21 cellular contexts compared by ENCODE assay signal in genomic region chr9:120110520-120110919, GRCh38.
DNase-seq lines count a peak whose midpoint lies in the region; ATAC-seq and TF ChIP-seq lines count a peak whose summit lies in the region.
"Had no signal": no experiment of that assay in that cellular context is flagged by ENCODE, and none has a peak within 500 bp of the region (broad histone marks: within the 10 kb centered on the region; RNA-seq: fewer than 3 reads in every experiment).

No MANE protein-coding gene starts in this region.

- H3K9me3 ChIP-seq in sigmoid colon, result no peaks in the 10 kb centered on the region
- H3K9me3 ChIP-seq: SJSA1 had no signal

- no peaks in the 10 kb centered on the region for H3K4me1 ChIP-seq in sigmoid colon
- H3K4me1 ChIP-seq: SJSA1 had no signal

- no peaks in the 10 kb centered on the region for H3K36me3 ChIP-seq in sigmoid colon
- H3K36me3 ChIP-seq: SJSA1 had no signal

- no peaks in the 10 kb centered on the region for H3K36me3 Mint-ChIP-seq in activated naive CD8-positive, alpha-beta T cell treated with anti-CD3 and anti-CD28 coated beads, Interleukin-2, amount 50 U/mL, for 24 hours (ENCODE audit: low read depth)
- H3K36me3 Mint-ChIP-seq: CD8-positive, alpha-beta memory T cell had no signal

- no peak for ATAC-seq in activated naive CD8-positive, alpha-beta T cell treated with anti-CD3 and anti-CD28 coated beads, Interleukin-2, amount 50 U/mL, for 24 hours
- ATAC-seq: HCT116 had no signal

- H3K27ac ChIP-seq in VCaP (peak overlapping the region; percentile 80), sigmoid colon (no peak overlapping the region)
- H3K27ac ChIP-seq: HL-60, SJSA1 had no signal

- intact Hi-C loops in sigmoid colon (cut with DNase I), result no loop called here

- no peak overlapping the region for H3K4me3 ChIP-seq in sigmoid colon
- H3K4me3 ChIP-seq: SJSA1 had no signal

- no peak for TF ChIP-seq POLR2A in sigmoid colon (IDR thresholded peaks at IDR 0.05)

- H3K4me3 Mint-ChIP-seq in activated naive CD8-positive, alpha-beta T cell treated with anti-CD3 and anti-CD28 coated beads, Interleukin-2, amount 50 U/mL, for 24 hours, result no peak overlapping the region
- H3K4me3 Mint-ChIP-seq: CD8-positive, alpha-beta memory T cell had no signal

- H3K27ac Mint-ChIP-seq in activated naive CD8-positive, alpha-beta T cell treated with anti-CD3 and anti-CD28 coated beads, Interleukin-2, amount 50 U/mL, for 24 hours, result no peak overlapping the region
- H3K27ac Mint-ChIP-seq: CD8-positive, alpha-beta memory T cell had no signal

- H3K4me1 Mint-ChIP-seq in activated naive CD8-positive, alpha-beta T cell treated with anti-CD3 and anti-CD28 coated beads, Interleukin-2, amount 50 U/mL, for 24 hours, result no peaks in the 10 kb centered on the region
- H3K4me1 Mint-ChIP-seq: CD8-positive, alpha-beta memory T cell had no signal

- WGBS in sigmoid colon, 2 donors, result 72 to 85% methylated on average over 1 of the region's 1 CpG

- no peaks in the 10 kb centered on the region for H3K9me3 Mint-ChIP-seq in activated naive CD8-positive, alpha-beta T cell treated with anti-CD3 and anti-CD28 coated beads, Interleukin-2, amount 50 U/mL, for 24 hours

- TF ChIP-seq EP300 in sigmoid colon (IDR thresholded peaks at IDR 0.05), result no peak

- no peaks in the 10 kb centered on the region for H3K27me3 Mint-ChIP-seq in activated naive CD8-positive, alpha-beta T cell treated with anti-CD3 and anti-CD28 coated beads, Interleukin-2, amount 50 U/mL, for 24 hours

- DNase-seq in DMS153 (lab: John Stamatoyannopoulos, UW) (peak; percentile 16), DMS153 treated with DMSO at 0.1 percent for 48 hours (lab: John Stamatoyannopoulos, UW; ENCODE audit: unreplicated experiment) (no peak), Ammon's horn (ENCODE audit: low spot score) (peak; percentile 19), NCI-H2029 (lab: John Stamatoyannopoulos, UW) (peak; percentile 38), sigmoid colon (no peak), SHP77 (lab: John Stamatoyannopoulos, UW) (no peak)
- no peak for DNase-seq in activated naive CD8-positive, alpha-beta T cell treated with anti-CD3 and anti-CD28 coated beads, Interleukin-2, amount 50 U/mL, for 24 hours
- DNase-seq: 8988T; C1 segment of cervical spinal cord; CD8-positive, alpha-beta memory T cell; GOT3; KG1; NCI-H187; NCI-H2171 treated with DMSO at 0.1 percent for 48 hours; NCI-H510A; NCI-H82; OCI-M1 had no signal

- TF ChIP-seq CTCF in VCaP (conservative IDR thresholded peaks at IDR 0.05) (no peak), sigmoid colon (IDR thresholded peaks at IDR 0.05) (no peak)

- H3K27me3 ChIP-seq in sigmoid colon, result no peaks in the 10 kb centered on the region
- H3K27me3 ChIP-seq: SJSA1 had no signal

Comparison
In these comparisons a context has a peak if more than half of its experiments do, and no peak if none do; other contexts are left out.
1. DNase-seq: peak in DMS153 (single experiment), Ammon's horn (single experiment) and NCI-H2029 (single experiment); none in DMS153 treated with DMSO at 0.1 percent for 48 hours (single experiment), sigmoid colon (single experiment), SHP77 (0 of 2) and activated naive CD8-positive, alpha-beta T cell treated with anti-CD3 and anti-CD28 coated beads, Interleukin-2, amount 50 U/mL, for 24 hours (single experiment).